ENCODE assay signal across 8 cellular contexts in genomic region chr6:13814938-13815575, GRCh38. TPM values are rescaled to one million over a fixed set of nuclear protein-coding genes. Genes with fewer than 3 reads are reported as not detected.
DNase-seq lines count a peak whose midpoint lies in the region; ATAC-seq and TF ChIP-seq lines count a peak whose summit lies in the region.

No MANE protein-coding gene starts in this region.

- peak overlapping the region; percentile 78 for H3K4me3 ChIP-seq in brain microvascular endothelial cell (ENCODE audit: low read depth, low read length)
- H3K4me3 ChIP-seq in mesodermal cell (ENCODE audit: extremely low read depth, insufficient read depth, low read length, poor library complexity, severe bottlenecking), result peak overlapping the region; percentile 77

- 67 to 70% methylated on average over 2 to 3 of the region's 8 CpGs for WGBS in mesodermal cell (ENCODE audit: insufficient coverage in 2 of 2), 2 experiments

- no peaks in the 10 kb centered on the region for H3K27me3 ChIP-seq in brain microvascular endothelial cell (replicated peaks)

- H3K27ac ChIP-seq in brain microvascular endothelial cell, result no peak overlapping the region
- H3K27ac ChIP-seq in mesodermal cell (ENCODE audit: low read depth, low read length, severe bottlenecking), result peak overlapping the region; percentile 95

- in situ Hi-C loops in brain microvascular endothelial cell (cut with HindIII; ENCODE audit: low pct_ligation_motif_present, low sequenced_read_pairs), result no loop called here

- DNase-seq in ELR (ENCODE audit: low read depth) (peak; percentile 24), NCI-H146 (lab: John Stamatoyannopoulos, UW) (peak; percentile 20), brain microvascular endothelial cell (no peak), kidney glomerular epithelial cell (lab: John Stamatoyannopoulos, UW) (no peak), NCI-H2196 treated with DMSO at 0.1 percent for 48 hours (lab: John Stamatoyannopoulos, UW; ENCODE audit: unreplicated experiment) (no peak)

- no peak for TF ChIP-seq CTCF in brain microvascular endothelial cell (IDR thresholded peaks at IDR 0.05; ENCODE audit: low read depth, low read length, missing control alignments)

- ATAC-seq in GM21367 (IDR thresholded peaks at IDR 0.05; ENCODE audit: unreplicated experiment) (no peak), HG03565 (IDR thresholded peaks at IDR 0.05; ENCODE audit: unreplicated experiment) (no peak)

- H3K9me3 ChIP-seq in mesodermal cell (ENCODE audit: control insufficient read depth, low read length), result no peaks in the 10 kb centered on the region

- H3K36me3 ChIP-seq in brain microvascular endothelial cell (replicated peaks) (no peaks in the 10 kb centered on the region), mesodermal cell (ENCODE audit: control insufficient read depth, insufficient read depth, low read length) (no peaks in the 10 kb centered on the region)

- peaks cover 6% of the 10 kb centered on the region for H3K4me1 ChIP-seq in mesodermal cell (ENCODE audit: control insufficient read depth, insufficient read depth, low read length, poor library complexity, severe bottlenecking)

RNA-seq across cellular contexts. Expression of gene MCUR1, which starts 0.7 kb away (rescaled TPM):
- 25.6 TPM for polyA plus RNA-seq in mesodermal cell (2013, experiment 1 of 2)
- 32.1 TPM for polyA plus RNA-seq in mesodermal cell (2013, experiment 2 of 2)

Comparison
In these comparisons a context has a peak if more than half of its experiments do, and no peak if none do; other contexts are left out.
1. DNase-seq: peak in ELR (single experiment) and NCI-H146 (single experiment); none in brain microvascular endothelial cell (single experiment), kidney glomerular epithelial cell (single experiment) and NCI-H2196 treated with DMSO at 0.1 percent for 48 hours (single experiment).